1 cellular context compared by ENCODE assay signal in the genomic region with DNA sequence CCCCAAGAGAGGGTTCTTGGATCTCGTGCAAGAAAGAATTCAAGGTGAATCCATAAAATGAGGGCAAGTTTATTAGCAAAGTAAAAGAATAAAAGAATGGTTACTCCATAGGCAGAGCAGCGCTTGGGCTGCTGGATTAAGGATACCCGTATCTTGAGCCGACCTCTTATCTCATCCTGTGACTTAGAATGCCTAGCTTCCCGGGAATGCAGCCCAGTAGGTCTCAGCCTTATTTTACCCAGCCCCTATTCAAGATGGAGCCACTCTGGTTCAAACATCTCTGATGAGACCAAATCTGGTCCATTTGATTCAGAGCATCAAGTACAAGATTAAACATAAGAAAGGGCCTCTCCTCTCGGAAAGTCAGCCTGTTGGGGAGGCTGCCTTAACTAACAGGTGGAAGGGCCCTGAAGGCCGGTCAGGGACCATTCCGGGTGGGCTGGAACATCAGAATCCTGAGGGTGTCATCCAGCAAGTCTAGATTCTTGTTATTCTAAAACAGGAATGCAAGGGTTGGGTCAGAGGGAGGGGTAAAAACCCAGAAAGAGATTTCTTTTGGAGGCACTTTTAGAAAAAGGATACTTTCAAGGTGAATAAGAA.
TF ChIP-seq lines count a peak whose summit lies in the region.

No MANE protein-coding gene starts in this region.

TF ChIP-seq in HepG2, 621 proteins besides CTCF, POLR2A, EP300 and RAD21:
- TF ChIP-seq ELF1 (CRISPR knock-in tag; IDR thresholded peaks at IDR 0.05) (no peak), NR2F2 (IDR thresholded peaks at IDR 0.05; ENCODE audit: borderline replicate concordance, low read depth) (no peak), HNRNPL (IDR thresholded peaks at IDR 0.05; ENCODE audit: low read depth, low read length) (no peak), SCMH1 (CRISPR knock-in tag; IDR thresholded peaks at IDR 0.05; ENCODE audit: borderline replicate concordance) (no peak), ZNF713 (CRISPR knock-in tag; IDR thresholded peaks at IDR 0.05) (no peak), ZNF788 (CRISPR knock-in tag; IDR thresholded peaks at IDR 0.05; ENCODE audit: borderline replicate concordance) (no peak), ONECUT2 (CRISPR knock-in tag; IDR thresholded peaks at IDR 0.05) (no peak), NFKBIZ (CRISPR knock-in tag; IDR thresholded peaks at IDR 0.05) (no peak)
- TF ChIP-seq, protein P1, sequence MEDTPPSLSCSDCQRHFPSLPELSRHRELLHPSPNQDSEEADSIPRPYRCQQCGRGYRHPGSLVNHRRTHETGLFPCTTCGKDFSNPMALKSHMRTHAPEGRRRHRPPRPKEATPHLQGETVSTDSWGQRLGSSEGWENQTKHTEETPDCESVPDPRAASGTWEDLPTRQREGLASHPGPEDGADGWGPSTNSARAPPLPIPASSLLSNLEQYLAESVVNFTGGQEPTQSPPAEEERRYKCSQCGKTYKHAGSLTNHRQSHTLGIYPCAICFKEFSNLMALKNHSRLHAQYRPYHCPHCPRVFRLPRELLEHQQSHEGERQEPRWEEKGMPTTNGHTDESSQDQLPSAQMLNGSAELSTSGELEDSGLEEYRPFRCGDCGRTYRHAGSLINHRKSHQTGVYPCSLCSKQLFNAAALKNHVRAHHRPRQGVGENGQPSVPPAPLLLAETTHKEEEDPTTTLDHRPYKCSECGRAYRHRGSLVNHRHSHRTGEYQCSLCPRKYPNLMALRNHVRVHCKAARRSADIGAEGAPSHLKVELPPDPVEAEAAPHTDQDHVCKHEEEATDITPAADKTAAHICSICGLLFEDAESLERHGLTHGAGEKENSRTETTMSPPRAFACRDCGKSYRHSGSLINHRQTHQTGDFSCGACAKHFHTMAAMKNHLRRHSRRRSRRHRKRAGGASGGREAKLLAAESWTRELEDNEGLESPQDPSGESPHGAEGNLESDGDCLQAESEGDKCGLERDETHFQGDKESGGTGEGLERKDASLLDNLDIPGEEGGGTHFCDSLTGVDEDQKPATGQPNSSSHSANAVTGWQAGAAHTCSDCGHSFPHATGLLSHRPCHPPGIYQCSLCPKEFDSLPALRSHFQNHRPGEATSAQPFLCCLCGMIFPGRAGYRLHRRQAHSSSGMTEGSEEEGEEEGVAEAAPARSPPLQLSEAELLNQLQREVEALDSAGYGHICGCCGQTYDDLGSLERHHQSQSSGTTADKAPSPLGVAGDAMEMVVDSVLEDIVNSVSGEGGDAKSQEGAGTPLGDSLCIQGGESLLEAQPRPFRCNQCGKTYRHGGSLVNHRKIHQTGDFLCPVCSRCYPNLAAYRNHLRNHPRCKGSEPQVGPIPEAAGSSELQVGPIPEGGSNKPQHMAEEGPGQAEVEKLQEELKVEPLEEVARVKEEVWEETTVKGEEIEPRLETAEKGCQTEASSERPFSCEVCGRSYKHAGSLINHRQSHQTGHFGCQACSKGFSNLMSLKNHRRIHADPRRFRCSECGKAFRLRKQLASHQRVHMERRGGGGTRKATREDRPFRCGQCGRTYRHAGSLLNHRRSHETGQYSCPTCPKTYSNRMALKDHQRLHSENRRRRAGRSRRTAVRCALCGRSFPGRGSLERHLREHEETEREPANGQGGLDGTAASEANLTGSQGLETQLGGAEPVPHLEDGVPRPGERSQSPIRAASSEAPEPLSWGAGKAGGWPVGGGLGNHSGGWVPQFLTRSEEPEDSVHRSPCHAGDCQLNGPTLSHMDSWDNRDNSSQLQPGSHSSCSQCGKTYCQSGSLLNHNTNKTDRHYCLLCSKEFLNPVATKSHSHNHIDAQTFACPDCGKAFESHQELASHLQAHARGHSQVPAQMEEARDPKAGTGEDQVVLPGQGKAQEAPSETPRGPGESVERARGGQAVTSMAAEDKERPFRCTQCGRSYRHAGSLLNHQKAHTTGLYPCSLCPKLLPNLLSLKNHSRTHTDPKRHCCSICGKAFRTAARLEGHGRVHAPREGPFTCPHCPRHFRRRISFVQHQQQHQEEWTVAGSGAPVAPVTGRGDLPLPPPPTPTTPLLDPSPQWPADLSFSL (CRISPR knock-in tag; IDR thresholded peaks at IDR 0.05): no peak
